ENCODE assay signal across 6 cellular contexts in the genomic region with DNA sequence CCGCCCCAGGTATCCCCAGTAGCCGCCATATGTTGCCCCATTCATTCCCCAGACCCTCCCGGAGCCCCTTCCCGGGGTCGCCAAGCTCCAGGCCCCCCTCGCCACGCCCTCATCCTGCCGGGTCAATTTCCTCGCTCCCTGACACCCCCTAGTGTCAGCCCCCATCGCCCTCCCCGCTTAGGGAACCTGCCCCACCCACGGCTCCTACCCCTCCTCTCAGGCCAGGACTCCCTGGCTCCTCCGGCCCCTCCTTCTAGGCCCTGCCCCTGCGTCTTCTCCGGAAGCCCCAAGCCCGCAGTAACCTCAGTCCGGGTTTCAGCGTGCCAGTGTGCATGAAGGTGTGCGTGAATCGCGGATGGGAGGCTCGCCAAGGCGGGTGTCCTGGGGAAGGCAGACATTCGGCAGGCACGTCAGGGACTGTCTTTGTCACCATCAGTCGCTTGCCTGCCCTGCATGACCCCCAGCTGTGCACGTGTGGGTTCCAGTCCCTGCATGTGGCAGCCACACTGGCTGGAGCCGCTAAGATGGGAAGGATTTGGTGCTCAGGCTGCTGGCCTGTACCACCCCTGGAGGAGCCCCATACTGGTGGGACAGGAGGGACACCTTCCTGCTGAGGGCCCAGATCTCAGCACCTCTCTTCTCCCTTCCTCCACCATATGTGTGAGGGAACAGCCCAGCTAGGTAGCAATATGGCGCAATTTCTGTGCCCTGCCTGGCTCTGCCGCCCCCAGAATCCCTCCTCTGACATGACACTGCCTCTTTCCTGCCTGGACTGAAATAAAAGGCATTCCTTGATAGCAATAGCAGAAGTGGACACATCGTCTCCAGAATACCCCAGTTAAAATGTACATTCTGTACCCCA. TPM values are rescaled to one million over a fixed set of nuclear protein-coding genes. Genes with fewer than 3 reads are reported as not detected.
DNase-seq lines count a peak whose midpoint lies in the region; ATAC-seq and TF ChIP-seq lines count a peak whose summit lies in the region.

No MANE protein-coding gene starts in this region.

- no peaks in the 10 kb centered on the region for H3K27me3 ChIP-seq in Peyer's patch

- no peaks in the 10 kb centered on the region for H3K9me3 ChIP-seq in Peyer's patch

- H3K27ac ChIP-seq in Peyer's patch, result peak overlapping the region in 1 of 4 donors; percentile 99

- peak overlapping the region; percentile 36 to 61 (median 56) for H3K4me3 ChIP-seq in Peyer's patch
- peak overlapping the region; percentile 54 for H3K4me3 ChIP-seq in fibroblast of pulmonary artery (replicated peaks; ENCODE audit: low read depth, low read length)

- TF ChIP-seq POLR2A in Peyer's patch (IDR thresholded peaks at IDR 0.05), result peak in 1 of 2 donors; percentile 9

- peaks cover 0 to 22% (median 0%) of the 10 kb centered on the region in 3 donors for H3K36me3 ChIP-seq in Peyer's patch

- peak; percentile 29 for ATAC-seq in stimulated activated effector memory CD8-positive, alpha-beta T cell treated with anti-CD3 and anti-CD28 coated beads, Interleukin-12 subunit alpha, Interleukin-12 subunit beta, amount 100 ng/mL, for 72 hours

- peaks cover 0 to 18% (median 4%) of the 10 kb centered on the region in 4 donors for H3K4me1 ChIP-seq in Peyer's patch

- peak in 1 of 6 experiments; percentile 5 for TF ChIP-seq CTCF in Peyer's patch (IDR thresholded peaks at IDR 0.05)
- TF ChIP-seq CTCF in fibroblast of pulmonary artery (IDR thresholded peaks at IDR 0.05; ENCODE audit: low read length, missing control alignments), result no peak

- H3K9me3 Mint-ChIP-seq in stimulated activated effector memory CD8-positive, alpha-beta T cell treated with anti-CD3 and anti-CD28 coated beads, Interleukin-12 subunit alpha, Interleukin-12 subunit beta, amount 100 ng/mL, for 72 hours, result no peaks in the 10 kb centered on the region

- H3K27ac Mint-ChIP-seq in stimulated activated effector memory CD8-positive, alpha-beta T cell treated with anti-CD3 and anti-CD28 coated beads, Interleukin-12 subunit alpha, Interleukin-12 subunit beta, amount 100 ng/mL, for 72 hours, result peak overlapping the region; percentile 76

- peak overlapping the region; percentile 76 for H3K4me3 Mint-ChIP-seq in stimulated activated effector memory CD8-positive, alpha-beta T cell treated with anti-CD3 and anti-CD28 coated beads, Interleukin-12 subunit alpha, Interleukin-12 subunit beta, amount 100 ng/mL, for 72 hours

- DNase-seq in activated CD8-positive, alpha-beta memory T cell treated with anti-CD3 and anti-CD28 coated beads, Interleukin-2, amount 50 U/mL, for 4 hours, result peak; percentile 55
- DNase-seq in activated CD8-positive, alpha-beta memory T cell treated with anti-CD3 and anti-CD28 coated beads for 24 hours, result no peak
- peak in 1 of 3 donors; percentile 61 for DNase-seq in Peyer's patch
- DNase-seq in fibroblast of pulmonary artery (ENCODE audit: low read depth), result no peak
- no peak for DNase-seq in stimulated activated effector memory CD8-positive, alpha-beta T cell treated with anti-CD3 and anti-CD28 coated beads, Interleukin-12 subunit alpha, Interleukin-12 subunit beta, amount 100 ng/mL, for 72 hours (ENCODE audit: low spot score in 2 of 2)
- DNase-seq in globus pallidus (ENCODE audit: low spot score), result no peak

- peaks cover 14% of the 10 kb centered on the region for H3K4me1 Mint-ChIP-seq in stimulated activated effector memory CD8-positive, alpha-beta T cell treated with anti-CD3 and anti-CD28 coated beads, Interleukin-12 subunit alpha, Interleukin-12 subunit beta, amount 100 ng/mL, for 72 hours

- peaks cover 8% of the 10 kb centered on the region for H3K36me3 Mint-ChIP-seq in stimulated activated effector memory CD8-positive, alpha-beta T cell treated with anti-CD3 and anti-CD28 coated beads, Interleukin-12 subunit alpha, Interleukin-12 subunit beta, amount 100 ng/mL, for 72 hours

RNA-seq across cellular contexts. Expression of gene DISP2, which starts 0.7 kb away (rescaled TPM):
- 10 to 100 TPM in 1 of 4 donors, 1 to 10 TPM in 3; 1.7 to 27.5 (median 7.4) TPM for total RNA-seq in Peyer's patch

RNA-seq across cellular contexts. Expression of gene PHGR1, which starts 7.9 kb away (rescaled TPM):
- 1,000 to 10,000 TPM in 3 of 4 donors, 100 to 1,000 TPM in 1; 519 to 6,265 (median 3,022) TPM for total RNA-seq in Peyer's patch

RNA-seq across cellular contexts. Expression of gene CCDC9B, which starts 18.0 kb away (rescaled TPM):
- total RNA-seq in Peyer's patch, result 10 to 100 TPM; 14.4 to 55.6 (median 37.7) TPM

RNA-seq across cellular contexts. Expression of gene KNSTRN, which starts 23.8 kb away (rescaled TPM):
- total RNA-seq in Peyer's patch, result 10 to 100 TPM in 1 of 4 donors, 1 to 10 TPM in 3; 4.7 to 63.5 (median 6.5) TPM

RNA-seq across cellular contexts. Expression of gene INAFM2, which starts 35.2 kb away (rescaled TPM):
- 10 to 100 TPM in 1 of 4 donors, 1 to 10 TPM in 3; 6.2 to 10.7 (median 8.9) TPM for total RNA-seq in Peyer's patch
